8 cellular contexts compared by ENCODE assay signal in genomic region chr17:4703330-4703691, GRCh38. TPM values are rescaled to one million over a fixed set of nuclear protein-coding genes. Genes with fewer than 3 reads are reported as not detected.
DNase-seq lines count a peak whose midpoint lies in the region; TF ChIP-seq lines count a peak whose summit lies in the region.

No MANE protein-coding gene starts in this region.

- peaks cover 28% of the 10 kb centered on the region; the same call in 1 of the 2 replicates for H4K20me1 ChIP-seq in PC-9 (ENCODE audit: insufficient read depth)

- H3K9me3 ChIP-seq in Caco-2 (no peaks in the 10 kb centered on the region), PC-9 (ENCODE audit: insufficient read depth, low read depth) (no peaks in the 10 kb centered on the region)

- no peaks in the 10 kb centered on the region for H3K36me3 ChIP-seq in Caco-2 (ENCODE audit: control insufficient read depth, insufficient read depth, low read length)
- H3K36me3 ChIP-seq in PC-9 (ENCODE audit: low read depth) = no peaks in the 10 kb centered on the region; the same call in 1 of the 2 replicates

- H3K4me3 ChIP-seq in Caco-2 (ENCODE audit: low read depth, low read length) (peak overlapping the region; percentile 80), PC-9 (peak overlapping the region; percentile 95)

- H3F3A ChIP-seq in PC-9 (ENCODE audit: insufficient read depth, low read depth) = peaks cover 14% of the 10 kb centered on the region; the same call in 1 of the 2 replicates

- H3K27me3 Mint-ChIP-seq in Caco-2 (ENCODE audit: insufficient read depth, unreplicated experiment) (no peaks in the 10 kb centered on the region), osteocyte (ENCODE audit: unreplicated experiment) (no peaks in the 10 kb centered on the region)

- intact Hi-C loops in Caco-2 (cut with micrococcal nuclease; ENCODE audit: unreplicated experiment) = no loop called here
- intact Hi-C loops in PC-9 (cut with micrococcal nuclease; ENCODE audit: unreplicated experiment) = loop anchor here (10.0 kb wide), 1 partner anchor 139 kb away; the partner anchor contains the start of gene GGT6

- TF ChIP-seq CTCF in Caco-2 (IDR thresholded peaks at IDR 0.05; ENCODE audit: insufficient read depth in 1 of 2, low read depth in 1 of 2, low read length in 1 of 2, severe bottlenecking in 1 of 2, unreplicated experiment in 1 of 2) (no peak), PC-9 (conservative IDR thresholded peaks at IDR 0.05) (no peak), osteocyte (IDR thresholded peaks at IDR 0.05) (no peak)

- peak overlapping the region; percentile 57 for H3K27ac ChIP-seq in PC-9
- H3K27ac ChIP-seq in epithelial cell of prostate = peak overlapping the region; percentile 15

- H3K27ac Mint-ChIP-seq in Caco-2 (ENCODE audit: unreplicated experiment) (peak overlapping the region; percentile 83), osteocyte (ENCODE audit: unreplicated experiment) (peak overlapping the region; percentile 89)

- BruUV-seq in Caco-2 (replicated peaks; lab: Mats Ljungman, UMichigan) (no TSS peak), PC-9 (replicated peaks; lab: Mats Ljungman, UMichigan) (no TSS peak)

- H3K4me1 Mint-ChIP-seq in Caco-2 (ENCODE audit: low read depth, unreplicated experiment) = peaks cover 16% of the 10 kb centered on the region
- H3K4me1 Mint-ChIP-seq in osteocyte (ENCODE audit: unreplicated experiment) = peaks cover 37% of the 10 kb centered on the region

- H3K79me2 ChIP-seq in PC-9 (ENCODE audit: low read depth) = peaks cover 68% of the 10 kb centered on the region

- peak overlapping the region; percentile 100 for H3K4me2 ChIP-seq in PC-9

- H3K36me3 Mint-ChIP-seq in Caco-2 (ENCODE audit: insufficient read depth, unreplicated experiment) (peaks cover 26% of the 10 kb centered on the region), osteocyte (ENCODE audit: unreplicated experiment) (no peaks in the 10 kb centered on the region)

- no peaks in the 10 kb centered on the region for H3K9me2 ChIP-seq in PC-9 (ENCODE audit: insufficient read depth)

- H3K27me3 ChIP-seq in Caco-2 (replicated peaks; ENCODE audit: control insufficient read depth, insufficient read depth, low read length) (no peaks in the 10 kb centered on the region), PC-9 (ENCODE audit: insufficient read depth, low read depth) (no peaks in the 10 kb centered on the region)

- peak overlapping the region; percentile 97 for H2AFZ ChIP-seq in PC-9

- H3K9me3 Mint-ChIP-seq in Caco-2 (ENCODE audit: unreplicated experiment) (no peaks in the 10 kb centered on the region), osteocyte (ENCODE audit: unreplicated experiment) (no peaks in the 10 kb centered on the region)

- H3K4me3 Mint-ChIP-seq in Caco-2 (ENCODE audit: unreplicated experiment) (peak overlapping the region; percentile 82), osteocyte (ENCODE audit: unreplicated experiment) (peak overlapping the region; percentile 87)

- H3K4me1 ChIP-seq in Caco-2 (no peaks in the 10 kb centered on the region), PC-9 (replicated peaks; ENCODE audit: insufficient read depth) (peaks cover 29% of the 10 kb centered on the region)

- POLR2A ChIA-PET in Caco-2 (lab: Charles Lee) = no interaction called here
- POLR2A ChIA-PET in PC-9 (lab: Charles Lee; ENCODE audit: unreplicated experiment) = no interaction called here

- CTCF ChIA-PET in Caco-2 (lab: Charles Lee) (interaction anchor here (1.4 kb wide), 1 partner anchor 28 kb away, joined by 3 read pairs; the partner anchor contains the start of gene MED11), PC-9 (lab: Charles Lee) (interaction anchor here (0.6 kb wide), 1 partner anchor 36 kb away, joined by 3 read pairs; no protein-coding TSS in a partner anchor)

- DNase-seq in Caco-2 (no peak), PC-9 (no peak), epithelial cell of prostate (ENCODE audit: low read depth, low spot score) (no peak), osteocyte (ENCODE audit: extremely low spot score, unreplicated experiment) (no peak), HPDE6-E6E7 (ENCODE audit: extremely low spot score) (no peak), UCSD-AML1 (lab: John Stamatoyannopoulos, UW; ENCODE audit: unreplicated experiment) (no peak), middle frontal gyrus (ENCODE audit: extremely low spot score, low spot score) (no peak)
- DNase-seq in stimulated activated CD4-positive, alpha-beta T cell treated with anti-CD3 and anti-CD28 coated beads, Interleukin-4, amount 100 ng/mL, for 4 hours = no peak

RNA-seq across cellular contexts. Expression of gene PELP1, which starts 0.6 kb away (rescaled TPM):
- 58.2 and 71.6 TPM in 2 replicates for total RNA-seq in Caco-2 (2022)
- 99.6 and 106 TPM in 2 replicates for total RNA-seq in PC-9 (2021)
- total RNA-seq in osteocyte = 60.5 and 60.7 TPM in 2 replicates

RNA-seq across cellular contexts. Expression of gene ARRB2, which starts 7.1 kb away (rescaled TPM):
- total RNA-seq in Caco-2 (2022) (37.1 and 37.8 TPM in 2 replicates), PC-9 (2021) (79.7 and 110 TPM in 2 replicates), osteocyte (19.4 and 23.6 TPM in 2 replicates)

RNA-seq across cellular contexts. Expression of gene MED11, which starts 27.9 kb away (rescaled TPM):
- total RNA-seq in Caco-2 (2022) (9.1 and 9.4 TPM in 2 replicates), PC-9 (2021) (19.6 and 19.7 TPM in 2 replicates), osteocyte (15.3 and 19.4 TPM in 2 replicates)

RNA-seq across cellular contexts. Expression of gene ZMYND15, which starts 36.3 kb away (rescaled TPM):
- total RNA-seq in Caco-2 (2022) (2.2 and 3.5 TPM in 2 replicates), PC-9 (2021) (2.3 and 5.4 TPM in 2 replicates), osteocyte (0.55 and 0.99 TPM in 2 replicates)

RNA-seq across cellular contexts. Expression of gene CXCL16, which starts 36.4 kb away (rescaled TPM):
- 44.8 and 55.3 TPM in 2 replicates for total RNA-seq in Caco-2 (2022)
- 52.4 and 60.2 TPM in 2 replicates for total RNA-seq in PC-9 (2021)
- total RNA-seq in osteocyte = 11.0 and 12.8 TPM in 2 replicates
